In the genomic region with DNA sequence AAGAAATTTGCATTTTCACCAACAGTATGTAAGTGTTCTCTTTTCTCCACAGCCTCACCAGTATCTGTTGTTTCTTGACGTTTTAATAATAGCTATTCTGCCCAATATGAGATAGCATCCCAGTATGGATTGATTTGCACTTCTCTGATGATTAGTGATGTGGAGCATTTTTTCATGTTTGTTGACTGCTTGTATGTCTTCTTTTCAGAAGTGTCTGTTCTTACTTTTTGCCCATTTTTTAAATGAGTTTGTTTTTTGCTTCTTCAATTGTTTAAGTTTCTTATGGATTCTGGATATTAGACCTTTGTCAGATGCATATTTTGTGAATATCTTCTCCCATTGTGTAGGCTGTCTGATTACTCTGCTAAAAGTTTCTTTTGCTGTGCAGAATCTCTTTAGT, we compare ENCODE assay signal across 7 cellular contexts.
"Had no signal": no experiment of that assay in that cellular context is flagged by ENCODE, and none has a peak within 500 bp of the region (broad histone marks: within the 10 kb centered on the region; RNA-seq: fewer than 3 reads in every experiment).

No MANE protein-coding gene starts in this region.

- H3K4me2 ChIP-seq: KMS-11 had no signal

- ATAC-seq: HepG2 had no signal

- FAIRE-seq: HepG2, HTR-8/SVneo had no signal

- H3K27ac ChIP-seq: HL-60, KMS-11 had no signal

- H3K9ac ChIP-seq: KMS-11 had no signal

- DNase-seq: IMR-90, KBM-7, KG1 had no signal
